In the genomic region with DNA sequence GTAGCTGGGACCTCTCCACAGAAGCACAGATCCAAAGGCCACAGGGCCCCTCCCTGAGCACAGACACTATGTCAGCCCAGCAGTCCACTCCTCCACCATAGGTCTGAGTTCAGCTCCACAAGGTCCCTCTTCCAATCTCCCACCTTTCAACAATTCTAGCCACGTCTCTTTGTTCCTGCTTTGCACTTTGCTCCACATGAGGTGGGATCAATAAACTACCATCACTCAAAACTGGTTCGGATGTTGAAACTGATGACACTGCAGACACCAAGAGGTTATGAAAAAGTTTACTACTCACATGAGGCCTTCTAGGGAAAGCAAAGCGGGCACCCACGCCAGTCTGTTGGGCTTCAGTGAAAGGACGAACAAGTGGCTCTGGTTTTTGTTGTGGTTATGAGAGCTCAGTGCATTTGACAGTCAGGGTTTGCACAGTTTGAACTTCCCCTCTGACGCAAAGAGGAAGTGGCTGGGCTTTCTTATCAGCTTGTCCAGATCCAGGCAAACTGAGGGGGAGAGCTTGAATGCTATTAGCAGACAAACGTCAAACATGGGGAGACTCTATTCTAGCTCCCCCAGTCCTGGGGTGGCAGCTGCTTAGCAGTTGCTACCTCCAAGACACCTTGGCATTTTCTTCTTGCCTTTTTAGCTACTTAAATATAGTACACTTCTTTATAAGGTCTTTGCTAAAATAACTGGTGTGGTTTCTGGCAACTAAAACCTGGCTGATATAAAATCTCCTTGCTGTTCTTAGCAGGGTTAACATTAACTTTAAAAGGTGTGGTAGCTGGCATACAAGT, we compare ENCODE assay signal across 8 cellular contexts. TPM values are rescaled to one million over a fixed set of nuclear protein-coding genes. Genes with fewer than 3 reads are reported as not detected.
DNase-seq lines count a peak whose midpoint lies in the region; ATAC-seq and TF ChIP-seq lines count a peak whose summit lies in the region.

No MANE protein-coding gene starts in this region.

- 42 to 58% methylated on average over 7 of the region's 7 CpGs for WGBS in lower leg skin, 2 donors

- H3K4me3 Mint-ChIP-seq in glutamatergic neuron (ENCODE audit: unreplicated experiment) (no peak overlapping the region), osteocyte (ENCODE audit: unreplicated experiment) (no peak overlapping the region)

- H3K4me1 ChIP-seq in ascending aorta, result peaks cover 4 to 14% of the 10 kb centered on the region in 2 donors

- intact Hi-C loops in ascending aorta (cut with DNase I) (loop anchor here (5.0 kb wide), 1 partner anchor 102 kb away; a partner anchor contains a TSS), lower leg skin (cut with DNase I; ENCODE audit: low total_unique reads) (no loop called here)

- peak overlapping the region in 1 of 2 donors; percentile 37 for H3K4me3 ChIP-seq in ascending aorta
- H3K4me3 ChIP-seq in lower leg skin (ENCODE audit: low read depth, poor library complexity, severe bottlenecking), result no peak overlapping the region

- peak; percentile 97 for ATAC-seq in GM18511 (IDR thresholded peaks at IDR 0.05; ENCODE audit: unreplicated experiment)
- ATAC-seq in HG03045 (IDR thresholded peaks at IDR 0.05; ENCODE audit: unreplicated experiment), result peak; percentile 89

- H3K27ac Mint-ChIP-seq in glutamatergic neuron (ENCODE audit: unreplicated experiment), result no peak overlapping the region
- H3K27ac Mint-ChIP-seq in osteocyte (ENCODE audit: unreplicated experiment), result no peak overlapping the region

- DNase-seq in T-helper 1 cell, result peak in 4 of 5 donors; percentile 21 to 92 (median 40)
- DNase-seq in ascending aorta (ENCODE audit: low spot score in 2 of 2), result peak; percentile 62 to 90
- DNase-seq in lower leg skin (ENCODE audit: low spot score in 2 of 2), result peak; percentile 73 to 91
- DNase-seq in stimulated activated CD8-positive, alpha-beta memory T cell treated with anti-CD3 and anti-CD28 coated beads, Interleukin-12 subunit alpha, Interleukin-12 subunit beta, amount 100 ng/mL, for 4 hours (ENCODE audit: low read depth), result peak; percentile 31
- no peak for DNase-seq in glutamatergic neuron
- no peak for DNase-seq in osteocyte (ENCODE audit: extremely low spot score, unreplicated experiment)

- H3K27me3 ChIP-seq in ascending aorta, result no peaks in the 10 kb centered on the region

- H3K9me3 Mint-ChIP-seq in glutamatergic neuron (ENCODE audit: unreplicated experiment) (peaks cover 6% of the 10 kb centered on the region), osteocyte (ENCODE audit: unreplicated experiment) (no peaks in the 10 kb centered on the region)

- peaks cover 3% of the 10 kb centered on the region for H3K27me3 Mint-ChIP-seq in glutamatergic neuron (ENCODE audit: unreplicated experiment)
- H3K27me3 Mint-ChIP-seq in osteocyte (ENCODE audit: unreplicated experiment), result no peaks in the 10 kb centered on the region

- H3K36me3 ChIP-seq in ascending aorta, result peaks cover 0 to 8% of the 10 kb centered on the region in 2 donors

- TF ChIP-seq CTCF in ascending aorta (IDR thresholded peaks at IDR 0.05) (no peak), lower leg skin (IDR thresholded peaks at IDR 0.05) (peak in 1 of 3 donors; percentile 45), glutamatergic neuron (IDR thresholded peaks at IDR 0.05; ENCODE audit: partially characterized antibody, unreplicated experiment) (no peak), osteocyte (IDR thresholded peaks at IDR 0.05) (no peak)

- TF ChIP-seq POLR2A in lower leg skin (IDR thresholded peaks at IDR 0.05), result no peak

- H3K36me3 Mint-ChIP-seq in glutamatergic neuron (ENCODE audit: unreplicated experiment) (peaks cover under 1% of the 10 kb centered on the region), osteocyte (ENCODE audit: unreplicated experiment) (peaks cover 19% of the 10 kb centered on the region)

- no peaks in the 10 kb centered on the region for H3K9me3 ChIP-seq in ascending aorta

- H3K4me1 Mint-ChIP-seq in glutamatergic neuron (ENCODE audit: low read depth, unreplicated experiment) (no peaks in the 10 kb centered on the region), osteocyte (ENCODE audit: unreplicated experiment) (no peaks in the 10 kb centered on the region)

- H3K27ac ChIP-seq in ascending aorta, result peak overlapping the region; percentile 78 to 87

RNA-seq across cellular contexts. Expression of a gene that starts 37.8 kb away (rescaled TPM):
- total RNA-seq in ascending aorta, result 6.6 TPM
- 1 to 10 TPM; 4.8 to 7.0 (median 6.0) TPM for total RNA-seq in lower leg skin
- 66.8 TPM for total RNA-seq in glutamatergic neuron (ENCODE audit: unreplicated experiment)
- 26.1 and 28.2 TPM in 2 replicates for total RNA-seq in osteocyte

Comparison
In these comparisons a context has a peak if more than half of its experiments do, and no peak if none do; other contexts are left out.
1. DNase-seq: peak in T-helper 1 cell (4 of 5), ascending aorta (2 of 2), lower leg skin (2 of 2) and stimulated activated CD8-positive, alpha-beta memory T cell treated with anti-CD3 and anti-CD28 coated beads, Interleukin-12 subunit alpha, Interleukin-12 subunit beta, amount 100 ng/mL, for 4 hours (single experiment); none in glutamatergic neuron (single experiment) and osteocyte (single experiment).